11 cellular contexts compared by ENCODE assay signal in genomic region chr3:52021869-52022268, GRCh38. TPM values are rescaled to one million over a fixed set of nuclear protein-coding genes. Genes with fewer than 3 reads are reported as not detected.
DNase-seq lines count a peak whose midpoint lies in the region; ATAC-seq and TF ChIP-seq lines count a peak whose summit lies in the region.
"Had no signal": no experiment of that assay in that cellular context is flagged by ENCODE, and none has a peak within 500 bp of the region (broad histone marks: within the 10 kb centered on the region; RNA-seq: fewer than 3 reads in every experiment).

No MANE protein-coding gene starts in this region.

- H3K27me3 Mint-ChIP-seq in endothelial cell (ENCODE audit: unreplicated experiment): peaks cover 10% of the 10 kb centered on the region
- no peaks in the 10 kb centered on the region for H3K27me3 Mint-ChIP-seq in stimulated activated naive CD8-positive, alpha-beta T cell treated with anti-CD3 and anti-CD28 coated beads, Interleukin-15, amount 100 ng/mL, for 72 hours

- H3K36me3 ChIP-seq in HEK293 (ENCODE audit: control insufficient read depth in 2 of 2, insufficient read depth in 1 of 2, low read length in 2 of 2) (no peaks in the 10 kb centered on the region), psoas muscle (ENCODE audit: insufficient read depth in 1 of 2, low read depth in 1 of 2) (no peaks in the 10 kb centered on the region)
- H3K36me3 ChIP-seq: HAP-1 had no signal

- H3K27me3 ChIP-seq in psoas muscle (ENCODE audit: insufficient read depth in 3 of 3, low read length in 2 of 3): no peaks in the 10 kb centered on the region

- no peaks in the 10 kb centered on the region for H3K36me3 Mint-ChIP-seq in endothelial cell (ENCODE audit: low read depth, unreplicated experiment)

- CTCF ChIA-PET in HEK293 (lab: Yijun Ruan, JAX): no interaction called here

- 4 to 15% (median 13%) methylated on average over 5 of the region's 5 CpGs for WGBS in psoas muscle, 3 donors

- H3K4me1 Mint-ChIP-seq in endothelial cell (ENCODE audit: unreplicated experiment): peaks cover 48% of the 10 kb centered on the region
- no peaks in the 10 kb centered on the region for H3K4me1 Mint-ChIP-seq in stimulated activated naive CD8-positive, alpha-beta T cell treated with anti-CD3 and anti-CD28 coated beads, Interleukin-15, amount 100 ng/mL, for 72 hours

- H3K27ac Mint-ChIP-seq in endothelial cell (ENCODE audit: unreplicated experiment): no peak overlapping the region
- no peak overlapping the region for H3K27ac Mint-ChIP-seq in stimulated activated naive CD8-positive, alpha-beta T cell treated with anti-CD3 and anti-CD28 coated beads, Interleukin-15, amount 100 ng/mL, for 72 hours

- H3K4me1 ChIP-seq in HEK293 (ENCODE audit: control insufficient read depth, insufficient read depth, low read length): peaks cover 5% of the 10 kb centered on the region
- H3K4me1 ChIP-seq in psoas muscle: peaks cover 93% of the 10 kb centered on the region
- H3K4me1 ChIP-seq: HAP-1 had no signal

- peak overlapping the region; percentile 5 for H3K4me3 Mint-ChIP-seq in endothelial cell (ENCODE audit: unreplicated experiment)
- no peak overlapping the region for H3K4me3 Mint-ChIP-seq in stimulated activated naive CD8-positive, alpha-beta T cell treated with anti-CD3 and anti-CD28 coated beads, Interleukin-15, amount 100 ng/mL, for 72 hours

- ATAC-seq in psoas muscle (no peak), HG03139 (IDR thresholded peaks at IDR 0.05; ENCODE audit: unreplicated experiment) (no peak)
- ATAC-seq in stimulated activated naive CD8-positive, alpha-beta T cell treated with anti-CD3 and anti-CD28 coated beads, Interleukin-15, amount 100 ng/mL, for 72 hours: no peak

- H3K27ac ChIP-seq in HEK293 (ENCODE audit: extremely low read depth, low read depth, low read length) (0 out of 2 replicates have a peak overlapping the region, but pooled peaks have one; percentile 24), psoas muscle (peak overlapping the region; percentile 92)

- intact Hi-C loops in psoas muscle (cut with DNase I): no loop called here

- peak; percentile 44 for DNase-seq in NCI-H510A treated with DMSO at 0.1 percent for 48 hours (lab: John Stamatoyannopoulos, UW)
- DNase-seq in endothelial cell (ENCODE audit: low spot score): no peak
- peak; percentile 59 to 88 for DNase-seq in psoas muscle
- DNase-seq in NK-92 treated with Interleukin-12 subunit alpha and Interleukin-12 subunit beta, amount 100 ng/mL, for 24 hours (lab: John Stamatoyannopoulos, UW): no peak
- DNase-seq in stimulated activated naive CD8-positive, alpha-beta T cell treated with anti-CD3 and anti-CD28 coated beads, Interleukin-15, amount 100 ng/mL, for 72 hours: no peak
- no peak for DNase-seq in SW 1271 (lab: John Stamatoyannopoulos, UW)
- DNase-seq: cerebellar nuclear complex, NCI-H2029 had no signal

- POLR2A ChIA-PET in HEK293 (lab: Yijun Ruan, JAX): interaction anchor here (0.9 to 1.3 kb wide), 2 partner anchors 25 to 30 kb away, joined by 3 read pairs; no protein-coding TSS in a partner anchor

- H3K9me3 Mint-ChIP-seq in endothelial cell (ENCODE audit: unreplicated experiment): no peaks in the 10 kb centered on the region
- H3K9me3 Mint-ChIP-seq in stimulated activated naive CD8-positive, alpha-beta T cell treated with anti-CD3 and anti-CD28 coated beads, Interleukin-15, amount 100 ng/mL, for 72 hours: no peaks in the 10 kb centered on the region

- no peak overlapping the region for H3K4me3 ChIP-seq in HEK293 (ENCODE audit: low read depth, low read length)
- H3K4me3 ChIP-seq in psoas muscle: no peak overlapping the region
- H3K4me3 ChIP-seq: HAP-1 had no signal

- TF ChIP-seq CTCF in HEK293 (tag by site-specific recombination; IDR thresholded peaks at IDR 0.05) (no peak), endothelial cell (IDR thresholded peaks at IDR 0.05; ENCODE audit: unreplicated experiment) (no peak), psoas muscle (IDR thresholded peaks at IDR 0.05) (no peak)

- H3K9me3 ChIP-seq in HEK293 (ENCODE audit: control insufficient read depth, insufficient read depth, low read depth, low read length) (no peaks in the 10 kb centered on the region), psoas muscle (no peaks in the 10 kb centered on the region)
- H3K9me3 ChIP-seq: HAP-1 had no signal

TF ChIP-seq in HEK293, 187 proteins besides CTCF, POLR2A, EP300 and RAD21 (continues in another document):
- TF ChIP-seq ZNF692 (tag by site-specific recombination; IDR thresholded peaks at IDR 0.05) (0 out of 2 replicates have a peak, but pooled peaks have one; percentile 35), ZFP37 (tag by site-specific recombination; IDR thresholded peaks at IDR 0.05) (no peak), ZNF341 (tag by site-specific recombination; IDR thresholded peaks at IDR 0.05; ENCODE audit: low read depth) (no peak), ZNF529 (tag by site-specific recombination; IDR thresholded peaks at IDR 0.05; ENCODE audit: insufficient replicate concordance) (no peak), ZBTB8A (tag by site-specific recombination; IDR thresholded peaks at IDR 0.05) (0 out of 2 replicates have a peak, but pooled peaks have one; percentile 7), ZNF501 (tag by site-specific recombination; IDR thresholded peaks at IDR 0.05) (no peak), ZNF140 (tag by site-specific recombination; IDR thresholded peaks at IDR 0.05) (peak; percentile 42; the same call in 1 of the 2 replicates), ZNF561 (tag by site-specific recombination; IDR thresholded peaks at IDR 0.05; ENCODE audit: borderline replicate concordance) (no peak), ZFP41 (tag by site-specific recombination; IDR thresholded peaks at IDR 0.05; ENCODE audit: borderline replicate concordance) (no peak), ZNF660 (tag by site-specific recombination; IDR thresholded peaks at IDR 0.05) (no peak), ZIC2 (tag by site-specific recombination; IDR thresholded peaks at IDR 0.05) (peak; percentile 57)
- TF ChIP-seq, protein P1, sequence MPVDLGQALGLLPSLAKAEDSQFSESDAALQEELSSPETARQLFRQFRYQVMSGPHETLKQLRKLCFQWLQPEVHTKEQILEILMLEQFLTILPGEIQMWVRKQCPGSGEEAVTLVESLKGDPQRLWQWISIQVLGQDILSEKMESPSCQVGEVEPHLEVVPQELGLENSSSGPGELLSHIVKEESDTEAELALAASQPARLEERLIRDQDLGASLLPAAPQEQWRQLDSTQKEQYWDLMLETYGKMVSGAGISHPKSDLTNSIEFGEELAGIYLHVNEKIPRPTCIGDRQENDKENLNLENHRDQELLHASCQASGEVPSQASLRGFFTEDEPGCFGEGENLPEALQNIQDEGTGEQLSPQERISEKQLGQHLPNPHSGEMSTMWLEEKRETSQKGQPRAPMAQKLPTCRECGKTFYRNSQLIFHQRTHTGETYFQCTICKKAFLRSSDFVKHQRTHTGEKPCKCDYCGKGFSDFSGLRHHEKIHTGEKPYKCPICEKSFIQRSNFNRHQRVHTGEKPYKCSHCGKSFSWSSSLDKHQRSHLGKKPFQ (tag by site-specific recombination; IDR thresholded peaks at IDR 0.05): no peak
- TF ChIP-seq, protein P2, sequence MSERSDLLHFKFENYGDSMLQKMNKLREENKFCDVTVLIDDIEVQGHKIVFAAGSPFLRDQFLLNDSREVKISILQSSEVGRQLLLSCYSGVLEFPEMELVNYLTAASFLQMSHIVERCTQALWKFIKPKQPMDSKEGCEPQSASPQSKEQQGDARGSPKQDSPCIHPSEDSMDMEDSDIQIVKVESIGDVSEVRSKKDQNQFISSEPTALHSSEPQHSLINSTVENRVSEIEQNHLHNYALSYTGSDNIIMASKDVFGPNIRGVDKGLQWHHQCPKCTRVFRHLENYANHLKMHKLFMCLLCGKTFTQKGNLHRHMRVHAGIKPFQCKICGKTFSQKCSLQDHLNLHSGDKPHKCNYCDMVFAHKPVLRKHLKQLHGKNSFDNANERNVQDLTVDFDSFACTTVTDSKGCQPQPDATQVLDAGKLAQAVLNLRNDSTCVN (tag by site-specific recombination; optimal IDR thresholded peaks at IDR 0.05): no peak

RNA-seq across cellular contexts. Expression of gene RPL29, which starts 26.2 kb away (rescaled TPM):
- 925 TPM for total RNA-seq in endothelial cell (ENCODE audit: unreplicated experiment)
- total RNA-seq in psoas muscle: 1,000 to 10,000 TPM; 1,113 to 1,294 (median 1,226) TPM
- polyA plus RNA-seq in psoas muscle: 1,000 to 10,000 TPM; 2,395 to 2,767 (median 2,598) TPM

RNA-seq across cellular contexts. Expression of gene DUSP7, which starts 34.5 kb away (rescaled TPM):
- total RNA-seq in endothelial cell (ENCODE audit: unreplicated experiment) (21.7 TPM), psoas muscle (10 to 100 TPM in 3 of 4 donors, 1 to 10 TPM in 1; 9.7 to 31.9 (median 17.1) TPM)
- polyA plus RNA-seq in psoas muscle: 10 to 100 TPM in 2 of 3 donors, 1 to 10 TPM in 1; 7.4 to 27.6 (median 15.7) TPM

RNA-seq across cellular contexts. Expression of gene ACY1, which starts 38.5 kb away (rescaled TPM):
- total RNA-seq in endothelial cell (ENCODE audit: unreplicated experiment) (19.8 TPM), psoas muscle (10 to 100 TPM; 29.4 to 56.5 (median 38.5) TPM)
- polyA plus RNA-seq in psoas muscle: 10 to 100 TPM; 19.9 to 59.3 (median 25.8) TPM

RNA-seq across cellular contexts. Expression of gene ABHD14A, which starts 47.0 kb away (rescaled TPM):
- 5.4 TPM for total RNA-seq in endothelial cell (ENCODE audit: unreplicated experiment)
- total RNA-seq in psoas muscle: 10 to 100 TPM; 11.2 to 22.9 (median 15.4) TPM
- 10 to 100 TPM; 26.4 to 40.6 (median 29.1) TPM for polyA plus RNA-seq in psoas muscle

RNA-seq across cellular contexts. Expression of gene ABHD14B, which starts 48.0 kb away (rescaled TPM):
- total RNA-seq in endothelial cell (ENCODE audit: unreplicated experiment) (7.1 TPM), psoas muscle (10 to 100 TPM in 3 of 4 donors, 1 to 10 TPM in 1; 9.5 to 15.9 (median 15.5) TPM)
- 10 to 100 TPM; 11.7 to 24.8 (median 12.3) TPM for polyA plus RNA-seq in psoas muscle

Comparison
In these comparisons a context has a peak if more than half of its experiments do, and no peak if none do; other contexts are left out.
1. DNase-seq: peak in NCI-H510A treated with DMSO at 0.1 percent for 48 hours (single experiment) and psoas muscle (2 of 2); none in endothelial cell (single experiment), NK-92 treated with Interleukin-12 subunit alpha and Interleukin-12 subunit beta, amount 100 ng/mL, for 24 hours (single experiment), stimulated activated naive CD8-positive, alpha-beta T cell treated with anti-CD3 and anti-CD28 coated beads, Interleukin-15, amount 100 ng/mL, for 72 hours (0 of 2) and SW 1271 (0 of 2).